ENCODE assay signal across 2 cellular contexts in the genomic region with DNA sequence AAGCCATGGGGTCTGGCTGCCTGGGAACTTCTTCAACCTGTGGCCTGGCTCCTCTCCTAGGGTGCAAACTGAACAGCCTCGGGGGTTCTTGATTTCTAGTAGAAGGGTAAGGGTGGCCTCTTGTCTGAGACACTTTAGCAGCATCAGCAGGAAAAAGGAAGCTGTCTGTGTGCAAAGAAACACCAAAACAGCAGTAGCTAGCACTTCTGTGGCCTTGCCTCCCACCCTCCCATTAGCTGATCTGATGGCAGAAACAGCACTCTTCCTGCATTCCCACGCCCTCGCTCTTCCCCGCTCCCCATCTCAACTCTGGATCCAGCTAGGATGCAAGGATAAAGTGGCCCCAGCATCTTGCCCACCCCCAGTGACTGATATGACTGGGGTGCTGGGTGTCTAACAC.
TF ChIP-seq lines count a peak whose summit lies in the region.

No MANE protein-coding gene starts in this region.

TF ChIP-seq in HepG2, 621 proteins besides CTCF, POLR2A, EP300 and RAD21:
- TF ChIP-seq BATF2 (CRISPR knock-in tag; IDR thresholded peaks at IDR 0.05) = 0 out of 2 replicates have a peak, but pooled peaks have one; percentile 24
- TF ChIP-seq MYC (CRISPR knock-in tag; IDR thresholded peaks at IDR 0.05; ENCODE audit: borderline replicate concordance) = no peak
- TF ChIP-seq ZNF614 (CRISPR knock-in tag; IDR thresholded peaks at IDR 0.05; ENCODE audit: borderline replicate concordance) = no peak

TF ChIP-seq in SK-N-SH, 30 proteins besides CTCF, POLR2A, EP300 and RAD21:
- no peak for TF ChIP-seq RXRA (IDR thresholded peaks at IDR 0.05; ENCODE audit: borderline replicate concordance, low read depth)
- no peak for TF ChIP-seq SMC3 (IDR thresholded peaks at IDR 0.05; ENCODE audit: low read depth, low read length)
- TF ChIP-seq GABPA (IDR thresholded peaks at IDR 0.05; ENCODE audit: low read depth) = no peak
- no peak for TF ChIP-seq ZBTB33 (IDR thresholded peaks at IDR 0.05; ENCODE audit: borderline replicate concordance, low read depth)
- TF ChIP-seq TEAD4 (IDR thresholded peaks at IDR 0.05; ENCODE audit: borderline replicate concordance, insufficient read depth) = no peak
- TF ChIP-seq YY1 (IDR thresholded peaks at IDR 0.05; ENCODE audit: low read depth) = no peak
- TF ChIP-seq PBX3 (IDR thresholded peaks at IDR 0.05) = no peak
- TF ChIP-seq MEF2A (IDR thresholded peaks at IDR 0.05; ENCODE audit: borderline replicate concordance, low read depth) = no peak
- TF ChIP-seq FOXJ3 (CRISPR knock-in tag; IDR thresholded peaks at IDR 0.05) = no peak
- TF ChIP-seq GATA2 (CRISPR knock-in tag; IDR thresholded peaks at IDR 0.05) = no peak
- no peak for TF ChIP-seq TAF1 (IDR thresholded peaks at IDR 0.05; ENCODE audit: borderline replicate concordance, low read depth, low read length)
